In the genomic region with DNA sequence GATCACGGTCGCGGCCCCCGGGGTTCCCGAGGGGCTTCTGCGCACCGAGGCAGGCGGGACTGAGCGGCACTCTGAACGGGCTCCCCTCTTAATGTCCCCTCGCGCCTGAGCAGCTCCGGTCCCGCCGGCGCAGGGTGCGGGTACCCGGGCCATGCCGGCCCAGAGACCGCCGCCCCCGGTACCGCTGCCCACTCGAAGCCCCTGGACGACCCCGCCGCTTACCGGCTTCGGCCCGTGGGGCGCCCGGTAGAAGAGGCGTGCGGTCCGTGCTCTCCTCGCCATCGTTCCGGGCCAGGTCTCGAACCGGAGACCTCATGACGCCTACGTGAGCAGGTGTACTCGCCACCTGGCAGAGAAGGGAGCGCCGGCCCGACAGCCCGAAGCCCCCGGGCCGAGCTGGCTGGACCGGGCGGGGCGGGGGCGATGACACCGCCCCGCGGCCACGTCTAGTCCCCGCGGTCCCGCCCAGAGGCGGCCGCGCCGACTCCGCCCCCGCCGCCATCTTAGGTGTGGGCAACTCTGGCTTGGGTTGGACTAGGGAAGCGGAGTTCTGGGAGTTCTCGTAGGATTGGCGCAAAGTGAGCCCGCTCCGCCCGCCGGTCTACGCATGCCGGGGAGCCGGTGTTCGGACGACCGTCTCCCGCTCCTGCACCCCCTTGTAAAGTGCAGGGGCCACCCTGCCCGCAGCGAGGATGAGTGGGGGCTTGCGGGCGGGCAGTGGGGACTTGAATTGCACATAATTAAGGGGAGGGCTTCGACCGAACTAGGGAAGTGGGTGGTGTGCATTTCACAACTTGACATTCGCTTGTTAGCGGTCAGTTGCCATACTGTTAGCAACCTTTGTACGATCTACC, we compare ENCODE assay signal across 8 cellular contexts. TPM values are rescaled to one million over a fixed set of nuclear protein-coding genes. Genes with fewer than 3 reads are reported as not detected.
DNase-seq lines count a peak whose midpoint lies in the region; ATAC-seq and TF ChIP-seq lines count a peak whose summit lies in the region.

A gene with protein sequence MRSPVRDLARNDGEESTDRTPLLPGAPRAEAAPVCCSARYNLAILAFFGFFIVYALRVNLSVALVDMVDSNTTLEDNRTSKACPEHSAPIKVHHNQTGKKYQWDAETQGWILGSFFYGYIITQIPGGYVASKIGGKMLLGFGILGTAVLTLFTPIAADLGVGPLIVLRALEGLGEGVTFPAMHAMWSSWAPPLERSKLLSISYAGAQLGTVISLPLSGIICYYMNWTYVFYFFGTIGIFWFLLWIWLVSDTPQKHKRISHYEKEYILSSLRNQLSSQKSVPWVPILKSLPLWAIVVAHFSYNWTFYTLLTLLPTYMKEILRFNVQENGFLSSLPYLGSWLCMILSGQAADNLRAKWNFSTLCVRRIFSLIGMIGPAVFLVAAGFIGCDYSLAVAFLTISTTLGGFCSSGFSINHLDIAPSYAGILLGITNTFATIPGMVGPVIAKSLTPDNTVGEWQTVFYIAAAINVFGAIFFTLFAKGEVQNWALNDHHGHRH (minus strand): TSS at position 422 of the 854 bp plus-strand sequence. CDS start 106 bp downstream, at position 316.

- no peaks in the 10 kb centered on the region for H3K36me3 ChIP-seq in OCI-LY3 (replicated peaks; ENCODE audit: low read depth, low read length)

- peaks cover 8% of the 10 kb centered on the region for H3K4me1 ChIP-seq in OCI-LY3 (ENCODE audit: low read length)
- peaks cover 20% of the 10 kb centered on the region for H3K4me1 ChIP-seq in mononuclear cell (ENCODE audit: insufficient read depth, low read length)

- DNase-seq in DMS 273 treated with DMSO at 0.1 percent for 48 hours (lab: John Stamatoyannopoulos, UW) (peak; percentile 74), HuH-7.5 (ENCODE audit: low spot score) (peak; percentile 92), activated T-cell treated with anti-CD3 and anti-CD28 coated beads for 4 hours (peak; percentile 81), epithelial cell of esophagus (ENCODE audit: low read depth) (peak; percentile 95)
- peak; percentile 87 to 89 for DNase-seq in stimulated activated CD8-positive, alpha-beta memory T cell treated with anti-CD3 and anti-CD28 coated beads, Interleukin-2, amount 100 ng/mL, for 48 hours (ENCODE audit: low read depth in 2 of 2)

- TF ChIP-seq CTCF in OCI-LY3 (IDR thresholded peaks at IDR 0.05; ENCODE audit: low read depth, low read length), result no peak
- no peak for TF ChIP-seq CTCF in epithelial cell of esophagus (IDR thresholded peaks at IDR 0.05; ENCODE audit: insufficient read depth, low read depth, low read length, missing control alignments)

- peak; percentile 89 for ATAC-seq in GM21528 (IDR thresholded peaks at IDR 0.05; ENCODE audit: low FRiP score, unreplicated experiment)

- peak within 1 kb of the TSS; percentile 86 for H3K4me3 ChIP-seq in OCI-LY3 (ENCODE audit: low read length)
- peak within 1 kb of the TSS; percentile 74 for H3K4me3 ChIP-seq in epithelial cell of esophagus (ENCODE audit: low read length)
- H3K4me3 ChIP-seq in mononuclear cell (ENCODE audit: low read length), result peak within 1 kb of the TSS; percentile 98

- H3K9me3 ChIP-seq in OCI-LY3 (ENCODE audit: insufficient read depth, low read length) (no peaks in the 10 kb centered on the region), mononuclear cell (ENCODE audit: low read depth, low read length) (no peaks in the 10 kb centered on the region)

- peak within 1 kb of the TSS; percentile 94 for H3K4me2 ChIP-seq in OCI-LY3 (ENCODE audit: low read length)

- H3K27ac ChIP-seq in OCI-LY3 (ENCODE audit: low read length), result peak within 1 kb of the TSS; percentile 74

- H3K9ac ChIP-seq in OCI-LY3 (ENCODE audit: low read length), result peak within 1 kb of the TSS; percentile 89

- no peaks in the 10 kb centered on the region for H3K79me2 ChIP-seq in OCI-LY3 (ENCODE audit: low read length)

- H4K20me1 ChIP-seq in OCI-LY3 (ENCODE audit: insufficient read depth, low read length), result no peaks in the 10 kb centered on the region

- H2AFZ ChIP-seq in OCI-LY3 (ENCODE audit: low read depth, low read length), result peak within 1 kb of the TSS; percentile 73

- no peaks in the 10 kb centered on the region for H3K27me3 ChIP-seq in OCI-LY3 (ENCODE audit: low read depth, low read length)
- no peaks in the 10 kb centered on the region for H3K27me3 ChIP-seq in mononuclear cell (ENCODE audit: insufficient read depth, low read length)

RNA-seq across cellular contexts. Expression of the gene that starts here (rescaled TPM):
- 17.7 TPM for total RNA-seq in mononuclear cell

Comparison
In these comparisons a context has a peak if more than half of its experiments do, and no peak if none do; other contexts are left out.
1. Peak in every context shown above with its lines: DNase-seq, ATAC-seq, H3K4me3 ChIP-seq and H3K27ac ChIP-seq.